In genomic region chr2:14082640-14083039, GRCh38 we compare ENCODE assay signal across 38 cellular contexts.
"Had no signal": no experiment of that assay in that cellular context is flagged by ENCODE, and none has a peak within 500 bp of the region (broad histone marks: within the 10 kb centered on the region; RNA-seq: fewer than 3 reads in every experiment).

No MANE protein-coding gene starts in this region.

- H3K27ac Mint-ChIP-seq: activated B cell treated with CpG ODN at 0.5 μM for 24 hours; activated CD4-positive, alpha-beta memory T cell treated with anti-CD3 and anti-CD28 coated beads for 36 hours; activated CD8-positive, alpha-beta memory T cell treated with anti-CD3 and anti-CD28 coated beads, Interleukin-2, amount 10 ng/mL, durations not matched to agents 7 days and 5 days; activated naive CD4-positive, alpha-beta T cell treated with anti-CD3 and anti-CD28 coated beads, Interleukin-2, amount 10 ng/mL, durations not matched to agents 7 days and 5 days; activated naive CD8-positive, alpha-beta T cell; activated naive CD8-positive, alpha-beta T cell treated with anti-CD3 and anti-CD28 coated beads, Interleukin-2, amount 50 U/mL, for 24 hours; brain had no signal

- H3K27me3 ChIP-seq: Peyer's patch had no signal

- H3K4me1 ChIP-seq: Peyer's patch had no signal

- H3K27me3 Mint-ChIP-seq: activated B cell treated with CpG ODN at 0.5 μM for 24 hours; activated CD4-positive, alpha-beta memory T cell treated with anti-CD3 and anti-CD28 coated beads for 36 hours; activated CD8-positive, alpha-beta memory T cell treated with anti-CD3 and anti-CD28 coated beads, Interleukin-2, amount 10 ng/mL, durations not matched to agents 7 days and 5 days; activated naive CD4-positive, alpha-beta T cell treated with anti-CD3 and anti-CD28 coated beads, Interleukin-2, amount 10 ng/mL, durations not matched to agents 7 days and 5 days; activated naive CD8-positive, alpha-beta T cell; activated naive CD8-positive, alpha-beta T cell treated with anti-CD3 and anti-CD28 coated beads, Interleukin-2, amount 50 U/mL, for 24 hours had no signal

- H3K36me3 Mint-ChIP-seq: activated CD4-positive, alpha-beta memory T cell treated with anti-CD3 and anti-CD28 coated beads for 36 hours; activated CD8-positive, alpha-beta memory T cell treated with anti-CD3 and anti-CD28 coated beads, Interleukin-2, amount 10 ng/mL, durations not matched to agents 7 days and 5 days; activated naive CD4-positive, alpha-beta T cell treated with anti-CD3 and anti-CD28 coated beads, Interleukin-2, amount 10 ng/mL, durations not matched to agents 7 days and 5 days; activated naive CD8-positive, alpha-beta T cell; brain had no signal

- H3K27ac ChIP-seq: Peyer's patch, VCaP had no signal

- H3K4me1 Mint-ChIP-seq: activated B cell treated with CpG ODN at 0.5 μM for 24 hours; activated CD8-positive, alpha-beta memory T cell treated with anti-CD3 and anti-CD28 coated beads, Interleukin-2, amount 10 ng/mL, durations not matched to agents 7 days and 5 days; activated naive CD4-positive, alpha-beta T cell treated with anti-CD3 and anti-CD28 coated beads, Interleukin-2, amount 10 ng/mL, durations not matched to agents 7 days and 5 days; activated naive CD8-positive, alpha-beta T cell treated with anti-CD3 and anti-CD28 coated beads, Interleukin-2, amount 50 U/mL, for 24 hours; brain had no signal

- DNase-seq: activated B cell treated with CpG ODN at 0.5 μM for 24 hours; activated CD4-positive, alpha-beta memory T cell treated with anti-CD3 and anti-CD28 coated beads for 36 hours; activated CD4-positive, alpha-beta T cell treated with anti-CD3 and anti-CD28 coated beads for 4 hours; activated CD4-positive, alpha-beta T cell treated with anti-CD3 and anti-CD28 coated beads, Interleukin-2, amount 50 U/mL, for 1 hour; activated CD4-positive, CD25-positive, alpha-beta regulatory T cell treated with anti-CD3 and anti-CD28 coated beads, Interleukin-2, amount 50 U/mL, for 72 hours; activated CD8-positive, alpha-beta memory T cell treated with anti-CD3 and anti-CD28 coated beads for 24 hours; activated CD8-positive, alpha-beta memory T cell treated with anti-CD3 and anti-CD28 coated beads, Interleukin-2, amount 10 ng/mL, durations not matched to agents 7 days and 5 days; activated CD8-positive, alpha-beta memory T cell treated with anti-CD3 and anti-CD28 coated beads, Interleukin-2, amount 50 U/mL, for 48 hours; activated effector memory CD4-positive, alpha-beta T cell treated with Interleukin-2 at 50 U/mL for 16 hours; activated naive CD4-positive, alpha-beta T cell treated with anti-CD3 and anti-CD28 coated beads, Interleukin-2, amount 10 ng/mL, durations not matched to agents 7 days and 5 days; activated naive CD8-positive, alpha-beta T cell treated with anti-CD3 and anti-CD28 coated beads, Interleukin-2, amount 50 U/mL, for 24 hours; activated T-cell treated with anti-CD3 and anti-CD28 coated beads, Interleukin-2, amount 50 U/mL, for 48 hours; anterior cingulate cortex; caudate nucleus; cerebellar nuclear complex; Karpas-422; KBM-7; NCI-H1105 treated with DMSO at 0.1 percent for 48 hours; NCI-H1436; NCI-H1694; NCI-H2029; NCI-H2171 treated with DMSO at 0.1 percent for 48 hours; NCI-H2227 treated with DMSO at 0.1 percent for 48 hours; NCI-H446; NCI-H510A treated with DMSO at 0.1 percent for 48 hours; NCI-H526 treated with DMSO at 0.1 percent for 48 hours; NK-92 treated with Interleukin-12 subunit alpha and Interleukin-12 subunit beta, amount 100 ng/mL, for 24 hours; PC-3; Peyer's patch; RPMI8226; SIG-M5; SW 1271; T-helper 1 cell; T-helper 2 cell; T-helper 9 cell had no signal

- H3K36me3 ChIP-seq: Peyer's patch had no signal

- H3K4me3 ChIP-seq: Peyer's patch had no signal

- H3K4me3 Mint-ChIP-seq: activated B cell treated with CpG ODN at 0.5 μM for 24 hours; activated CD4-positive, alpha-beta memory T cell treated with anti-CD3 and anti-CD28 coated beads for 36 hours; activated CD8-positive, alpha-beta memory T cell treated with anti-CD3 and anti-CD28 coated beads, Interleukin-2, amount 10 ng/mL, durations not matched to agents 7 days and 5 days; activated naive CD4-positive, alpha-beta T cell treated with anti-CD3 and anti-CD28 coated beads, Interleukin-2, amount 10 ng/mL, durations not matched to agents 7 days and 5 days; activated naive CD8-positive, alpha-beta T cell; activated naive CD8-positive, alpha-beta T cell treated with anti-CD3 and anti-CD28 coated beads, Interleukin-2, amount 50 U/mL, for 24 hours; brain had no signal
